In the genomic region with DNA sequence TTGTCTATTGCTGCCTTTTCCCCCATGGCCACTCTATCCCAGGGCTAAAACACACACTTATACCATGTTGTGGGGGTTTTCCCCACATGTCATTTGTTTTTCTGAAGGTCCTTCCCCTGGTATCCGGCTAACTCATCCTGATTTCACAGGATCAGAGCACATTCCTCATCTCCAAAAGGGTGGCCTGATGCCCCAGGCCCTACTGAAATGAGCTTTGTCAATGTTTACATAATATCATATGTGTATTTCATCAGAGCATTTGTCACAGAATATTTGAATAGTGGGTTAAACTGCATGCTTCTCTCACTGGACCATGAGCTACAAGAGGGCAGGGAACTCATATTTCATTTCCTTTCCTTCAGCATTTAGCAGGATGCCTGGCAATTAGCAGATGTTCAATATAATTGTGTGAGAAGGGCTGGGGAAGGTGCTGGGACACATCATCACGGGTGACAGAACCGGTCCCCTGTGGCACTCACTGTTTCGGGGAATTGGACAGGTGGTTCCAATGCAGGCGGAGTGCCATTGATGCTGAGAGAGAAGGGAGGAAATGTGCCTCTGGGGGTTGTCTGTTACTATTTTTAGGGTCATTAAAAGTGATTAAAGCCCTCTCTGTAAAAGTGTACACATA, we compare ENCODE assay signal across 12 cellular contexts. TPM values are rescaled to one million over a fixed set of nuclear protein-coding genes. Genes with fewer than 3 reads are reported as not detected.
A peak's percentile ranks its signal among the peaks of the same experiment; 100 is the strongest.
DNase-seq lines count a peak whose midpoint lies in the region; ATAC-seq and TF ChIP-seq lines count a peak whose summit lies in the region.
"Had no signal": no experiment of that assay in that cellular context is flagged by ENCODE, and none has a peak within 500 bp of the region (broad histone marks: within the 10 kb centered on the region; RNA-seq: fewer than 3 reads in every experiment).

No MANE protein-coding gene starts in this region.

- no peak for TF ChIP-seq CTCF in astrocyte of the spinal cord (IDR thresholded peaks at IDR 0.05; ENCODE audit: low read depth, low read length)
- no peak for TF ChIP-seq CTCF in CD4-positive, alpha-beta T cell (IDR thresholded peaks at IDR 0.05)

- CTCF ChIA-PET in CD4-positive, alpha-beta T cell (lab: Charles Lee), result interaction anchor here (1.1 kb wide), 1 partner anchor 11 kb away, joined by 3 read pairs; no protein-coding TSS in a partner anchor

- H3K36me3 Mint-ChIP-seq in CD4-positive, alpha-beta T cell (ENCODE audit: low read depth), result no peaks in the 10 kb centered on the region

- H3K27me3 Mint-ChIP-seq in CD4-positive, alpha-beta T cell, result peaks cover 30% of the 10 kb centered on the region

- H3K4me1 Mint-ChIP-seq in CD4-positive, alpha-beta T cell (ENCODE audit: low read depth), result no peaks in the 10 kb centered on the region

- no peaks in the 10 kb centered on the region for H3K9me3 ChIP-seq in CD4-positive, alpha-beta T cell (ENCODE audit: control insufficient read depth, low read length)
- H3K9me3 ChIP-seq: esophagus squamous epithelium had no signal

- H3K4me3 ChIP-seq in astrocyte of the spinal cord (ENCODE audit: low read depth, low read length), result no peak overlapping the region
- H3K4me3 ChIP-seq: esophagus squamous epithelium had no signal

- peak; percentile 32 for ATAC-seq in left lobe of liver
- ATAC-seq in HG02610 (IDR thresholded peaks at IDR 0.05; ENCODE audit: unreplicated experiment), result no peak
- no peak for ATAC-seq in HG03108 (IDR thresholded peaks at IDR 0.05; ENCODE audit: unreplicated experiment)
- ATAC-seq in CD4-positive, alpha-beta T cell (ENCODE audit: poor library complexity), result no peak
- no peak for ATAC-seq in GM18870 (IDR thresholded peaks at IDR 0.05; ENCODE audit: unreplicated experiment)
- ATAC-seq: activated CD4-positive, CD25-positive, alpha-beta regulatory T cell treated with anti-CD3 and anti-CD28 coated beads, Interleukin-2, amount 50 U/mL, for 24 hours had no signal

- H3K27me3 ChIP-seq in CD4-positive, alpha-beta T cell (ENCODE audit: control insufficient read depth, insufficient read depth, low read length), result peaks cover 7% of the 10 kb centered on the region
- H3K27me3 ChIP-seq: esophagus squamous epithelium had no signal

- peak; percentile 39 for DNase-seq in COLO829 (ENCODE audit: low spot score)
- peak; percentile 86 for DNase-seq in M059J (ENCODE audit: low read depth)
- peak; percentile 52 for DNase-seq in astrocyte of the spinal cord (ENCODE audit: low read depth, low spot score)
- no peak for DNase-seq in left lobe of liver (ENCODE audit: low spot score)
- no peak for DNase-seq in CD4-positive, alpha-beta T cell
- DNase-seq: esophagus squamous epithelium, GF-D8 had no signal

- no peaks in the 10 kb centered on the region for H3K9me3 Mint-ChIP-seq in CD4-positive, alpha-beta T cell

- intact Hi-C loops in CD4-positive, alpha-beta T cell (cut with DNase I, micrococcal nuclease), result no loop called here

- H3K27ac Mint-ChIP-seq in CD4-positive, alpha-beta T cell, result no peak overlapping the region
- H3K27ac Mint-ChIP-seq: activated naive CD8-positive, alpha-beta T cell had no signal

- in situ Hi-C loops in astrocyte of the spinal cord (cut with HindIII; ENCODE audit: low sequenced_read_pairs), result no loop called here

- no peak overlapping the region for H3K27ac ChIP-seq in CD4-positive, alpha-beta T cell (ENCODE audit: low read depth, low read length)

- POLR2A ChIA-PET in CD4-positive, alpha-beta T cell (lab: Charles Lee), result interaction anchor here (0.6 kb wide), 1 partner anchor 828 kb away, joined by 3 read pairs; no protein-coding TSS in a partner anchor

- H3K4me3 Mint-ChIP-seq in CD4-positive, alpha-beta T cell, result no peak overlapping the region
- H3K4me3 Mint-ChIP-seq: activated naive CD8-positive, alpha-beta T cell had no signal

RNA-seq across cellular contexts. Expression of a gene that starts 26.8 kb away (rescaled TPM):
- 28.9 and 107 TPM in 2 replicates for total RNA-seq in M059J (2014; rRNA removed; shearing (Covaris generic))
- 11.6 TPM for total RNA-seq in left lobe of liver
- total RNA-seq in CD4-positive, alpha-beta T cell, result 1 to 10 TPM; 9.0 to 9.1 TPM

Comparison
In these comparisons a context has a peak if more than half of its experiments do, and no peak if none do; other contexts are left out.
1. DNase-seq: peak in COLO829 (single experiment), M059J (single experiment) and astrocyte of the spinal cord (single experiment); none in left lobe of liver (single experiment) and CD4-positive, alpha-beta T cell (0 of 10).